26 cellular contexts compared by ENCODE assay signal in the genomic region with DNA sequence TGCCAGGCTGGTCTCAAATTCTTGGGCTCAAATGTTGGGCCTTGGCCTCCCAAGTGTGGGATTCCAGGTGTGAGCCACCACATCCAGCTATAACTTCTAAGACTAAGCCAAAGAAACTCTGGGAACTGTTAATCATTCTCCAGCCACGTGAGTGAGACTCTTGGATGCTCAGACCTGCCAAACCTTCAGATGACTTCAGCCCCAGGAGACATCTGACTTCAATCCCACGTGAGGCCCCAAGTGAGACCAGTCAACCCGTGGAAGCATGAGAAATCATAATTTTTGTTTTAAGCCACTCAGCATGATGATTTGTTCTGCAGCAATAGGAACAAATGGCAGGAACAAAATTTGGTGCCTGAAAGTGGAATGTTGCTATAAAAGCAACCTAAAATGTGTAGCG.
"Had no signal": no experiment of that assay in that cellular context is flagged by ENCODE, and none has a peak within 500 bp of the region (broad histone marks: within the 10 kb centered on the region; RNA-seq: fewer than 3 reads in every experiment).

No MANE protein-coding gene starts in this region.

- H3K9me3 ChIP-seq: left lung, lower lobe of right lung, neutrophil, ovary, psoas muscle, spleen, suprapubic skin, thoracic aorta, tibial artery, uterus had no signal

- H3K27ac Mint-ChIP-seq: stimulated activated effector memory CD8-positive, alpha-beta T cell treated with anti-CD3 and anti-CD28 coated beads, Interleukin-12 subunit alpha, Interleukin-12 subunit beta, amount 100 ng/mL, for 72 hours; stimulated activated naive CD8-positive, alpha-beta T cell treated with anti-CD3 and anti-CD28 coated beads, Interleukin-15, Interleukin-2, amounts not matched to agents 100 ng/mL and 50 ng/mL, for 24 hours had no signal

- H3K27me3 ChIP-seq: left lung, ovary, spleen, suprapubic skin, tibial artery, uterus had no signal

- H3K27me3 Mint-ChIP-seq: naive thymus-derived CD8-positive, alpha-beta T cell; stimulated activated naive CD8-positive, alpha-beta T cell treated with anti-CD3 and anti-CD28 coated beads, Interleukin-15, Interleukin-2, amounts not matched to agents 100 ng/mL and 50 ng/mL, for 24 hours had no signal

- H3K36me3 Mint-ChIP-seq: naive thymus-derived CD8-positive, alpha-beta T cell; stimulated activated effector memory CD8-positive, alpha-beta T cell treated with anti-CD3 and anti-CD28 coated beads, Interleukin-12 subunit alpha, Interleukin-12 subunit beta, amount 100 ng/mL, for 72 hours had no signal

- H3K27ac ChIP-seq: left lung, lower lobe of right lung, neutrophil, ovary, psoas muscle, spleen, suprapubic skin, thoracic aorta, tibial artery, uterus had no signal

- H3K36me3 ChIP-seq: left lung, lower lobe of right lung, neutrophil, ovary, spleen, suprapubic skin, thoracic aorta, tibial artery, uterus had no signal

- H3K9me3 Mint-ChIP-seq: naive thymus-derived CD8-positive, alpha-beta T cell; nephron; neural crest cell; stimulated activated effector memory CD8-positive, alpha-beta T cell treated with anti-CD3 and anti-CD28 coated beads, Interleukin-12 subunit alpha, Interleukin-12 subunit beta, amount 100 ng/mL, for 72 hours; stimulated activated naive CD8-positive, alpha-beta T cell treated with anti-CD3 and anti-CD28 coated beads, Interleukin-15, Interleukin-2, amounts not matched to agents 100 ng/mL and 50 ng/mL, for 24 hours had no signal

- H3K4me3 Mint-ChIP-seq: neural crest cell; stimulated activated effector memory CD8-positive, alpha-beta T cell treated with anti-CD3 and anti-CD28 coated beads, Interleukin-12 subunit alpha, Interleukin-12 subunit beta, amount 100 ng/mL, for 72 hours; stimulated activated naive CD8-positive, alpha-beta T cell treated with anti-CD3 and anti-CD28 coated beads, Interleukin-15, Interleukin-2, amounts not matched to agents 100 ng/mL and 50 ng/mL, for 24 hours had no signal

- DNase-seq: hippocampal formation; kidney; left colon; left lung; lower lobe of right lung; mammary epithelial cell; mesenchymal stem cell; occipital lobe; ovary; psoas muscle; right cardiac atrium; small intestine; spleen; stimulated activated CD4-positive, alpha-beta T cell treated with anti-CD3 and anti-CD28 coated beads, Interleukin-4, amount 100 ng/mL, for 24 hours; stimulated activated naive CD4-positive, alpha-beta T cell; tibial artery; trophoblast cell had no signal

- H3K4me3 ChIP-seq: left lung, lower lobe of right lung, ovary, psoas muscle, spleen, suprapubic skin, thoracic aorta, tibial artery, uterus had no signal
